25 cellular contexts compared by ENCODE assay signal in the genomic region with DNA sequence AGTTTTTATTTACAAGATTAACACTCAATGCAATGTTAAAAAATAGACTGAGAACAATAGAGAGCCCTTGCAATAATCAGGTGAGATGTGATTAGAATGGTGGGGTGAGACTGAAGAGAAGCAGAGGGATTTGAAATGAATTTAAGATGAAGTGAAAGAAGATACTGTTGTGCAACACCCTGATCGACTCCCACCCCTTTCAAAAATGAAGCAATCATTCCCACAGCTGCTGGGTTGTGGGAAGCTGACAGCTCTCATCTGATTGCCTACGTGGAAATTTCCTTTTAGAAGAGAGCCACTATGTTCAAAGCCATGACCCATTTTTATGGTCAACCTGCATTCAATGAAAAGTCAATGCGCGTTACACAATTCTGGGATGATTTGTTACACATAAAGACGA.
DNase-seq lines count a peak whose midpoint lies in the region; ATAC-seq, FAIRE-seq and TF ChIP-seq lines count a peak whose summit lies in the region.
"Had no signal": no experiment of that assay in that cellular context is flagged by ENCODE, and none has a peak within 500 bp of the region (broad histone marks: within the 10 kb centered on the region; RNA-seq: fewer than 3 reads in every experiment).

No MANE protein-coding gene starts in this region.

- H4K5ac ChIP-seq in H1 (ENCODE audit: insufficient read length, low read depth, low read length) = no peak overlapping the region

- no peak for TF ChIP-seq RAD21 in Ishikawa (IDR thresholded peaks at IDR 0.05; ENCODE audit: low read depth)
- no peak for TF ChIP-seq RAD21 in H1 (IDR thresholded peaks at IDR 0.05 in 1 of 2, conservative IDR thresholded peaks at IDR 0.05 in 1 of 2; ENCODE audit: low read depth in 2 of 2, low read length in 2 of 2)

- TF ChIP-seq EP300 in Ishikawa (IDR thresholded peaks at IDR 0.05; ENCODE audit: borderline replicate concordance) (no peak), H1 (IDR thresholded peaks at IDR 0.05; ENCODE audit: borderline replicate concordance in 1 of 2, low read depth in 2 of 2, low read length in 2 of 2) (no peak)

- H2AK5ac ChIP-seq in H1 (ENCODE audit: low read depth, low read length) = no peak overlapping the region

- H2BK20ac ChIP-seq in H1 (ENCODE audit: low read length) = no peak overlapping the region

- H3K79me2 ChIP-seq in H1 (ENCODE audit: control insufficient read depth in 1 of 2, insufficient read depth in 2 of 2, low read length in 2 of 2) = no peaks in the 10 kb centered on the region

- CTCF ChIA-PET in H1 (lab: Charles Lee; ENCODE audit: partially characterized antibody) = no interaction called here

- POLR2A ChIA-PET in H1 (lab: Charles Lee; ENCODE audit: partially characterized antibody) = no interaction called here

- no peak overlapping the region for H3K4me3 ChIP-seq in H1 (ENCODE audit: extremely low read depth in 1 of 4, insufficient read depth in 2 of 4, low read depth in 3 of 4, low read length in 4 of 4)
- no peak overlapping the region for H3K4me3 ChIP-seq in WERI-Rb-1 (ENCODE audit: low read depth, low read length)
- H3K4me3 ChIP-seq: cardiac muscle cell, pancreas, sigmoid colon, thyroid gland had no signal

- H2BK15ac ChIP-seq in H1 (ENCODE audit: low read length) = no peak overlapping the region

- H4K91ac ChIP-seq in H1 (replicated peaks; ENCODE audit: insufficient read length, low read length) = no peak overlapping the region

- DNase-seq in NCI-H2171 treated with DMSO at 0.1 percent for 48 hours (lab: John Stamatoyannopoulos, UW) (peak; percentile 71), H1 (ENCODE audit: low read depth in 1 of 2, low spot score in 2 of 2) (no peak), myocyte (ENCODE audit: low read depth) (peak; percentile 47), WERI-Rb-1 (no peak)
- DNase-seq in stimulated activated CD4-positive, alpha-beta T cell treated with anti-CD3 and anti-CD28 coated beads, Interleukin-4, amount 100 ng/mL, for 24 hours = no peak
- DNase-seq in stimulated activated CD4-positive, alpha-beta T cell treated with anti-CD3 and anti-CD28 coated beads, Interleukin-15, amount 100 ng/mL, for 24 hours = no peak
- DNase-seq: activated CD4-positive, alpha-beta T cell treated with anti-CD3 and anti-CD28 coated beads, Interleukin-2, amount 50 U/mL, for 1 hour; activated CD8-positive, alpha-beta memory T cell treated with anti-CD3 and anti-CD28 coated beads, Interleukin-2, amount 50 U/mL, for 4 hours; activated effector memory CD4-positive, alpha-beta T cell treated with anti-CD3 and anti-CD28 coated beads, Interleukin-2, amount 50 U/mL, for 16 hours; GDM1; Kasumi-1; NCI-H1436; NCI-H774; pancreas; PC-3; SHP77 treated with DMSO at 0.1 percent for 48 hours; sigmoid colon; stimulated activated naive CD4-positive, alpha-beta T cell; thyroid gland had no signal

- H3K23ac ChIP-seq in H1 (ENCODE audit: insufficient read length) = no peak overlapping the region

- TF ChIP-seq POLR2A in H1 (IDR thresholded peaks at IDR 0.05; ENCODE audit: control extremely low read depth in 1 of 2, low read depth in 2 of 2, low read length in 2 of 2) = no peak

- H3K18ac ChIP-seq in H1 (ENCODE audit: extremely low read depth, low read length) = no peak overlapping the region

- no peak overlapping the region for H3K56ac ChIP-seq in H1 (replicated peaks; ENCODE audit: insufficient read length, low read depth, low read length)

- H3K36me3 ChIP-seq in H1 (ENCODE audit: control insufficient read depth in 2 of 4, insufficient read depth in 4 of 4, low read length in 3 of 4) (no peaks in the 10 kb centered on the region), WERI-Rb-1 (no peaks in the 10 kb centered on the region)
- H3K36me3 ChIP-seq: cardiac muscle cell, pancreas, sigmoid colon, thyroid gland had no signal

- H3K27me3 ChIP-seq in H1 (replicated peaks in 1 of 4; ENCODE audit: control insufficient read depth in 3 of 4, extremely low read depth in 1 of 4, insufficient read depth in 3 of 4, low read length in 3 of 4) = no peaks in the 10 kb centered on the region
- no peaks in the 10 kb centered on the region for H3K27me3 ChIP-seq in WERI-Rb-1 (ENCODE audit: insufficient read depth, low read depth, severe bottlenecking)
- H3K27me3 ChIP-seq: cardiac muscle cell, sigmoid colon, thyroid gland had no signal

- no peak overlapping the region for H3K4me2 ChIP-seq in H1 (ENCODE audit: insufficient read depth in 1 of 2, low read depth in 2 of 2, low read length in 2 of 2)

- H3K14ac ChIP-seq in H1 (ENCODE audit: insufficient read length) = no peak overlapping the region

- no peaks in the 10 kb centered on the region for H3K4me1 ChIP-seq in H1 (replicated peaks in 1 of 4; ENCODE audit: control insufficient read depth in 3 of 4, insufficient read depth in 4 of 4, low read length in 3 of 4)
- H3K4me1 ChIP-seq: pancreas, sigmoid colon, thyroid gland had no signal

- H3K9me3 ChIP-seq in H1 (ENCODE audit: insufficient read depth in 2 of 2, low read depth in 1 of 2, low read length in 1 of 2) (no peaks in the 10 kb centered on the region), WERI-Rb-1 (ENCODE audit: severe bottlenecking) (no peaks in the 10 kb centered on the region)
- H3K9me3 ChIP-seq: pancreas, sigmoid colon, thyroid gland had no signal

- no peak overlapping the region for H2BK12ac ChIP-seq in H1 (ENCODE audit: low read depth, low read length)

- H3K79me1 ChIP-seq in H1 (ENCODE audit: low read depth, low read length) = no peaks in the 10 kb centered on the region

- FAIRE-seq in H1 (lab: Jason Lieb, UNC) = no peak
- FAIRE-seq: pancreas had no signal

- TF ChIP-seq CTCF in H1 (IDR thresholded peaks at IDR 0.05; ENCODE audit: control extremely low read depth in 1 of 3, insufficient read depth in 1 of 3, low read depth in 1 of 3, low read length in 3 of 3) (no peak), WERI-Rb-1 (IDR thresholded peaks at IDR 0.05; ENCODE audit: low read depth, low read length) (no peak)

- no peak overlapping the region for H2BK5ac ChIP-seq in H1 (ENCODE audit: low read depth, low read length)

- H3K4ac ChIP-seq in H1 (replicated peaks; ENCODE audit: insufficient read length, low read depth, low read length) = no peak overlapping the region

- H2BK120ac ChIP-seq in H1 (replicated peaks; ENCODE audit: low read depth, low read length) = no peak overlapping the region

- H4K8ac ChIP-seq in H1 (ENCODE audit: extremely low read depth, insufficient read depth, low read length) = no peak overlapping the region

- no peaks in the 10 kb centered on the region for H4K20me1 ChIP-seq in H1 (replicated peaks in 1 of 2; ENCODE audit: control insufficient read depth in 1 of 2, insufficient read depth in 2 of 2, low read length in 2 of 2)

- 73% methylated on average over 5 of the region's 5 CpGs; no CpG with 5 or more reads in 1 of the 2 experiments for WGBS in H1 (ENCODE audit: extremely low coverage in 1 of 2, insufficient coverage in 1 of 2, insufficient read length in 1 of 2, insufficient replicate concordance in 2 of 2, low coverage in 1 of 2, low lambda C conversion rate in 2 of 2, missing lambda C conversion rate in 1 of 2), 2 experiments

- no peak overlapping the region for H3K9ac ChIP-seq in H1 (replicated peaks in 1 of 4; ENCODE audit: extremely low read depth in 1 of 4, low read depth in 3 of 4, low read length in 3 of 4)

- no peaks in the 10 kb centered on the region for H3K23me2 ChIP-seq in H1 (ENCODE audit: low read depth, low read length)

- H2AFZ ChIP-seq in H1 (ENCODE audit: low read length) = no peak overlapping the region

- H3K27ac ChIP-seq in H1 (ENCODE audit: low read depth, low read length) (no peak overlapping the region), WERI-Rb-1 (no peak overlapping the region)
- H3K27ac ChIP-seq: cardiac muscle cell, epithelial cell of prostate, pancreas, sigmoid colon, thyroid gland had no signal

- no peak for ATAC-seq in GM21528 (IDR thresholded peaks at IDR 0.05; ENCODE audit: low FRiP score, unreplicated experiment)
- ATAC-seq: left lobe of liver; natural killer cell treated with Interleukin-12 subunit alpha and Interleukin-12 subunit beta and Interleukin-15 and Interleukin-18, amount 100 ng/mL, for 72 hours; pancreas; PC-3 had no signal

TF ChIP-seq in Ishikawa, 13 proteins besides CTCF, POLR2A, EP300 and RAD21:
- TF ChIP-seq CEBPB (IDR thresholded peaks at IDR 0.05) = peak; percentile 56; the same call in 1 of the 2 replicates
- no peak for TF ChIP-seq TAF1 (IDR thresholded peaks at IDR 0.05; ENCODE audit: low read depth)
- TF ChIP-seq, protein P1, sequence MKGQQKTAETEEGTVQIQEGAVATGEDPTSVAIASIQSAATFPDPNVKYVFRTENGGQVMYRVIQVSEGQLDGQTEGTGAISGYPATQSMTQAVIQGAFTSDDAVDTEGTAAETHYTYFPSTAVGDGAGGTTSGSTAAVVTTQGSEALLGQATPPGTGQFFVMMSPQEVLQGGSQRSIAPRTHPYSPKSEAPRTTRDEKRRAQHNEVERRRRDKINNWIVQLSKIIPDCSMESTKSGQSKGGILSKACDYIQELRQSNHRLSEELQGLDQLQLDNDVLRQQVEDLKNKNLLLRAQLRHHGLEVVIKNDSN (IDR thresholded peaks at IDR 0.05) = no peak
- TF ChIP-seq CREB1 (IDR thresholded peaks at IDR 0.05; ENCODE audit: low read depth) = no peak
- TF ChIP-seq NFIC (IDR thresholded peaks at IDR 0.05) = no peak

TF ChIP-seq in H1, 55 proteins besides CTCF, POLR2A, EP300 and RAD21:
- TF ChIP-seq GABPA (IDR thresholded peaks at IDR 0.05; ENCODE audit: borderline replicate concordance, insufficient read depth, low read length) (no peak), CEBPB (IDR thresholded peaks at IDR 0.05; ENCODE audit: low read depth, low read length) (peak; percentile 64)

Comparison
In these comparisons a context has a peak if more than half of its experiments do, and no peak if none do; other contexts are left out.
1. DNase-seq: peak in NCI-H2171 treated with DMSO at 0.1 percent for 48 hours (single experiment) and myocyte (single experiment); none in H1 (0 of 2), stimulated activated CD4-positive, alpha-beta T cell treated with anti-CD3 and anti-CD28 coated beads, Interleukin-4, amount 100 ng/mL, for 24 hours (single experiment), WERI-Rb-1 (single experiment) and stimulated activated CD4-positive, alpha-beta T cell treated with anti-CD3 and anti-CD28 coated beads, Interleukin-15, amount 100 ng/mL, for 24 hours (single experiment).